1 cellular context compared by ENCODE assay signal in the genomic region with DNA sequence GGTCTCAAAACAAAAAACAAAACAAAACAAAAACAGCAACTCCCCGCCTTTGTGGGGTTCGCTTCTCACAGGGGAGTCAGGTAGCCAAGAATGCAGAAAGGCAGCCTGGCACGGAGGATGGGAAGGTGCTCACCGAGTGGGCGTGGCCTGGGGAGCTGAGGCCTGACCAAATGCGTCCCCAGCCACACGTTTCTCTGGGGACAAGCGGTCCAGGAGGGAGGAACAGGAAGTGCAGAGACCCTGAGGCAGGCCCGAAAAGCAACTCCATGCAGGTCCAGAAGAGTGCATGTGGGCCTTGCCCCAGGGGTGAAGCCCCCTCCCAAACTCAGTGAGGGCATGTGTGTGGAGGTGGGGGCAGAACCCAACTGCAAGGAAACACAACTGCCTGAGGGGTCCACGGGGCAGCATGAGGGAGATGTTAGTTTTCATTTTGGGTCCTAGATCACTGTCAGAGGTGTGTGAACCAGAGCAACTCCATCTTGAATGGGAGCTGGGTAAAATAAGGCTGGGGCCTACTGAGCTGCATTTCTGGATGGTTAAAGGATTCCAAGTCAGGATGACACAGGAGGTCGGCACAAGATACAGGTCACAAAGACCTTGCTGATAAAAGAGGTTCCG.
TF ChIP-seq lines count a peak whose summit lies in the region.

No MANE protein-coding gene starts in this region.

TF ChIP-seq in K562, 482 proteins besides CTCF, POLR2A, EP300 and RAD21 (continued from another document):
- TF ChIP-seq, protein P1, sequence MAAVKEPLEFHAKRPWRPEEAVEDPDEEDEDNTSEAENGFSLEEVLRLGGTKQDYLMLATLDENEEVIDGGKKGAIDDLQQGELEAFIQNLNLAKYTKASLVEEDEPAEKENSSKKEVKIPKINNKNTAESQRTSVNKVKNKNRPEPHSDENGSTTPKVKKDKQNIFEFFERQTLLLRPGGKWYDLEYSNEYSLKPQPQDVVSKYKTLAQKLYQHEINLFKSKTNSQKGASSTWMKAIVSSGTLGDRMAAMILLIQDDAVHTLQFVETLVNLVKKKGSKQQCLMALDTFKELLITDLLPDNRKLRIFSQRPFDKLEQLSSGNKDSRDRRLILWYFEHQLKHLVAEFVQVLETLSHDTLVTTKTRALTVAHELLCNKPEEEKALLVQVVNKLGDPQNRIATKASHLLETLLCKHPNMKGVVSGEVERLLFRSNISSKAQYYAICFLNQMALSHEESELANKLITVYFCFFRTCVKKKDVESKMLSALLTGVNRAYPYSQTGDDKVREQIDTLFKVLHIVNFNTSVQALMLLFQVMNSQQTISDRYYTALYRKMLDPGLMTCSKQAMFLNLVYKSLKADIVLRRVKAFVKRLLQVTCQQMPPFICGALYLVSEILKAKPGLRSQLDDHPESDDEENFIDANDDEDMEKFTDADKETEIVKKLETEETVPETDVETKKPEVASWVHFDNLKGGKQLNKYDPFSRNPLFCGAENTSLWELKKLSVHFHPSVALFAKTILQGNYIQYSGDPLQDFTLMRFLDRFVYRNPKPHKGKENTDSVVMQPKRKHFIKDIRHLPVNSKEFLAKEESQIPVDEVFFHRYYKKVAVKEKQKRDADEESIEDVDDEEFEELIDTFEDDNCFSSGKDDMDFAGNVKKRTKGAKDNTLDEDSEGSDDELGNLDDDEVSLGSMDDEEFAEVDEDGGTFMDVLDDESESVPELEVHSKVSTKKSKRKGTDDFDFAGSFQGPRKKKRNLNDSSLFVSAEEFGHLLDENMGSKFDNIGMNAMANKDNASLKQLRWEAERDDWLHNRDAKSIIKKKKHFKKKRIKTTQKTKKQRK (IDR thresholded peaks at IDR 0.05; ENCODE audit: borderline replicate concordance, low read depth, low read length), result no peak
- peak in 1 of 2 experiments; percentile 84; a peak in 2 of 4 replicates for TF ChIP-seq SRF (CRISPR knock-in tag; IDR thresholded peaks at IDR 0.05)
- TF ChIP-seq, protein P2, sequence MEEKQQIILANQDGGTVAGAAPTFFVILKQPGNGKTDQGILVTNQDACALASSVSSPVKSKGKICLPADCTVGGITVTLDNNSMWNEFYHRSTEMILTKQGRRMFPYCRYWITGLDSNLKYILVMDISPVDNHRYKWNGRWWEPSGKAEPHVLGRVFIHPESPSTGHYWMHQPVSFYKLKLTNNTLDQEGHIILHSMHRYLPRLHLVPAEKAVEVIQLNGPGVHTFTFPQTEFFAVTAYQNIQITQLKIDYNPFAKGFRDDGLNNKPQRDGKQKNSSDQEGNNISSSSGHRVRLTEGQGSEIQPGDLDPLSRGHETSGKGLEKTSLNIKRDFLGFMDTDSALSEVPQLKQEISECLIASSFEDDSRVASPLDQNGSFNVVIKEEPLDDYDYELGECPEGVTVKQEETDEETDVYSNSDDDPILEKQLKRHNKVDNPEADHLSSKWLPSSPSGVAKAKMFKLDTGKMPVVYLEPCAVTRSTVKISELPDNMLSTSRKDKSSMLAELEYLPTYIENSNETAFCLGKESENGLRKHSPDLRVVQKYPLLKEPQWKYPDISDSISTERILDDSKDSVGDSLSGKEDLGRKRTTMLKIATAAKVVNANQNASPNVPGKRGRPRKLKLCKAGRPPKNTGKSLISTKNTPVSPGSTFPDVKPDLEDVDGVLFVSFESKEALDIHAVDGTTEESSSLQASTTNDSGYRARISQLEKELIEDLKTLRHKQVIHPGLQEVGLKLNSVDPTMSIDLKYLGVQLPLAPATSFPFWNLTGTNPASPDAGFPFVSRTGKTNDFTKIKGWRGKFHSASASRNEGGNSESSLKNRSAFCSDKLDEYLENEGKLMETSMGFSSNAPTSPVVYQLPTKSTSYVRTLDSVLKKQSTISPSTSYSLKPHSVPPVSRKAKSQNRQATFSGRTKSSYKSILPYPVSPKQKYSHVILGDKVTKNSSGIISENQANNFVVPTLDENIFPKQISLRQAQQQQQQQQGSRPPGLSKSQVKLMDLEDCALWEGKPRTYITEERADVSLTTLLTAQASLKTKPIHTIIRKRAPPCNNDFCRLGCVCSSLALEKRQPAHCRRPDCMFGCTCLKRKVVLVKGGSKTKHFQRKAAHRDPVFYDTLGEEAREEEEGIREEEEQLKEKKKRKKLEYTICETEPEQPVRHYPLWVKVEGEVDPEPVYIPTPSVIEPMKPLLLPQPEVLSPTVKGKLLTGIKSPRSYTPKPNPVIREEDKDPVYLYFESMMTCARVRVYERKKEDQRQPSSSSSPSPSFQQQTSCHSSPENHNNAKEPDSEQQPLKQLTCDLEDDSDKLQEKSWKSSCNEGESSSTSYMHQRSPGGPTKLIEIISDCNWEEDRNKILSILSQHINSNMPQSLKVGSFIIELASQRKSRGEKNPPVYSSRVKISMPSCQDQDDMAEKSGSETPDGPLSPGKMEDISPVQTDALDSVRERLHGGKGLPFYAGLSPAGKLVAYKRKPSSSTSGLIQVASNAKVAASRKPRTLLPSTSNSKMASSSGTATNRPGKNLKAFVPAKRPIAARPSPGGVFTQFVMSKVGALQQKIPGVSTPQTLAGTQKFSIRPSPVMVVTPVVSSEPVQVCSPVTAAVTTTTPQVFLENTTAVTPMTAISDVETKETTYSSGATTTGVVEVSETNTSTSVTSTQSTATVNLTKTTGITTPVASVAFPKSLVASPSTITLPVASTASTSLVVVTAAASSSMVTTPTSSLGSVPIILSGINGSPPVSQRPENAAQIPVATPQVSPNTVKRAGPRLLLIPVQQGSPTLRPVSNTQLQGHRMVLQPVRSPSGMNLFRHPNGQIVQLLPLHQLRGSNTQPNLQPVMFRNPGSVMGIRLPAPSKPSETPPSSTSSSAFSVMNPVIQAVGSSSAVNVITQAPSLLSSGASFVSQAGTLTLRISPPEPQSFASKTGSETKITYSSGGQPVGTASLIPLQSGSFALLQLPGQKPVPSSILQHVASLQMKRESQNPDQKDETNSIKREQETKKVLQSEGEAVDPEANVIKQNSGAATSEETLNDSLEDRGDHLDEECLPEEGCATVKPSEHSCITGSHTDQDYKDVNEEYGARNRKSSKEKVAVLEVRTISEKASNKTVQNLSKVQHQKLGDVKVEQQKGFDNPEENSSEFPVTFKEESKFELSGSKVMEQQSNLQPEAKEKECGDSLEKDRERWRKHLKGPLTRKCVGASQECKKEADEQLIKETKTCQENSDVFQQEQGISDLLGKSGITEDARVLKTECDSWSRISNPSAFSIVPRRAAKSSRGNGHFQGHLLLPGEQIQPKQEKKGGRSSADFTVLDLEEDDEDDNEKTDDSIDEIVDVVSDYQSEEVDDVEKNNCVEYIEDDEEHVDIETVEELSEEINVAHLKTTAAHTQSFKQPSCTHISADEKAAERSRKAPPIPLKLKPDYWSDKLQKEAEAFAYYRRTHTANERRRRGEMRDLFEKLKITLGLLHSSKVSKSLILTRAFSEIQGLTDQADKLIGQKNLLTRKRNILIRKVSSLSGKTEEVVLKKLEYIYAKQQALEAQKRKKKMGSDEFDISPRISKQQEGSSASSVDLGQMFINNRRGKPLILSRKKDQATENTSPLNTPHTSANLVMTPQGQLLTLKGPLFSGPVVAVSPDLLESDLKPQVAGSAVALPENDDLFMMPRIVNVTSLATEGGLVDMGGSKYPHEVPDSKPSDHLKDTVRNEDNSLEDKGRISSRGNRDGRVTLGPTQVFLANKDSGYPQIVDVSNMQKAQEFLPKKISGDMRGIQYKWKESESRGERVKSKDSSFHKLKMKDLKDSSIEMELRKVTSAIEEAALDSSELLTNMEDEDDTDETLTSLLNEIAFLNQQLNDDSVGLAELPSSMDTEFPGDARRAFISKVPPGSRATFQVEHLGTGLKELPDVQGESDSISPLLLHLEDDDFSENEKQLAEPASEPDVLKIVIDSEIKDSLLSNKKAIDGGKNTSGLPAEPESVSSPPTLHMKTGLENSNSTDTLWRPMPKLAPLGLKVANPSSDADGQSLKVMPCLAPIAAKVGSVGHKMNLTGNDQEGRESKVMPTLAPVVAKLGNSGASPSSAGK (IDR thresholded peaks at IDR 0.05), result no peak
- no peak for TF ChIP-seq TGIF2 (CRISPR knock-in tag; IDR thresholded peaks at IDR 0.05)
- TF ChIP-seq, protein P3, sequence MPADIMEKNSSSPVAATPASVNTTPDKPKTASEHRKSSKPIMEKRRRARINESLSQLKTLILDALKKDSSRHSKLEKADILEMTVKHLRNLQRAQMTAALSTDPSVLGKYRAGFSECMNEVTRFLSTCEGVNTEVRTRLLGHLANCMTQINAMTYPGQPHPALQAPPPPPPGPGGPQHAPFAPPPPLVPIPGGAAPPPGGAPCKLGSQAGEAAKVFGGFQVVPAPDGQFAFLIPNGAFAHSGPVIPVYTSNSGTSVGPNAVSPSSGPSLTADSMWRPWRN (IDR thresholded peaks at IDR 0.05; ENCODE audit: low read depth), result no peak
- TF ChIP-seq, protein P4, sequence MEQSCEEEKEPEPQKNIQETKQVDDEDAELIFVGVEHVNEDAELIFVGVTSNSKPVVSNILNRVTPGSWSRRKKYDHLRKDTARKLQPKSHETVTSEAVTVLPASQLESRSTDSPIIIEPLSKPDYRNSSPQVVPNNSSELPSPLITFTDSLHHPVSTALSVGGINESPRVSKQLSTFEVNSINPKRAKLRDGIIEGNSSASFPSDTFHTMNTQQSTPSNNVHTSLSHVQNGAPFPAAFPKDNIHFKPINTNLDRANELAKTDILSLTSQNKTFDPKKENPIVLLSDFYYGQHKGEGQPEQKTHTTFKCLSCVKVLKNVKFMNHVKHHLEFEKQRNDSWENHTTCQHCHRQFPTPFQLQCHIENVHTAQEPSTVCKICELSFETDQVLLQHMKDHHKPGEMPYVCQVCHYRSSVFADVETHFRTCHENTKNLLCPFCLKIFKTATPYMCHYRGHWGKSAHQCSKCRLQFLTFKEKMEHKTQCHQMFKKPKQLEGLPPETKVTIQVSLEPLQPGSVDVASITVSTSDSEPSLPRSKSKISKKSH (CRISPR knock-in tag; IDR thresholded peaks at IDR 0.05), result peak; percentile 58; the same call in 1 of the 2 replicates
- TF ChIP-seq MEF2A (IDR thresholded peaks at IDR 0.05; ENCODE audit: control insufficient read depth, low read depth, low read length), result no peak
- no peak for TF ChIP-seq TARDBP (IDR thresholded peaks at IDR 0.05)
- no peak for TF ChIP-seq SRSF3 (IDR thresholded peaks at IDR 0.05; ENCODE audit: insufficient read depth, low read length)
- peak; percentile 81; the same call in 1 of the 2 replicates for TF ChIP-seq HOXB6 (CRISPR knock-in tag; IDR thresholded peaks at IDR 0.05; ENCODE audit: borderline replicate concordance)
- peak; percentile 64 for TF ChIP-seq GABPA (tag; conservative IDR thresholded peaks at IDR 0.05; ENCODE audit: low read depth)
- no peak for TF ChIP-seq YBX1 (IDR thresholded peaks at IDR 0.05)
- no peak for TF ChIP-seq MIER1 (IDR thresholded peaks at IDR 0.05; ENCODE audit: low read depth)
- TF ChIP-seq XRCC5 (IDR thresholded peaks at IDR 0.05; ENCODE audit: low read depth, low read length), result no peak
- TF ChIP-seq SIN3A (IDR thresholded peaks at IDR 0.05; ENCODE audit: borderline replicate concordance in 2 of 2, control insufficient read depth in 1 of 2, low read depth in 2 of 2, low read length in 2 of 2), result no peak
- TF ChIP-seq ZNF445 (CRISPR knock-in tag; IDR thresholded peaks at IDR 0.05; ENCODE audit: low read depth), result peak; percentile 98
- no peak for TF ChIP-seq ZNF12 (CRISPR knock-in tag; IDR thresholded peaks at IDR 0.05)
